ENCODE assay signal across 8 cellular contexts in genomic region chr10:112137381-112137987, GRCh38. TPM values are rescaled to one million over a fixed set of nuclear protein-coding genes. Genes with fewer than 3 reads are reported as not detected.
DNase-seq lines count a peak whose midpoint lies in the region; ATAC-seq and TF ChIP-seq lines count a peak whose summit lies in the region.

No MANE protein-coding gene starts in this region.

- TF ChIP-seq CTCF in glutamatergic neuron (IDR thresholded peaks at IDR 0.05; ENCODE audit: partially characterized antibody, unreplicated experiment) = peak; percentile 95

- peaks cover 4% of the 10 kb centered on the region for H3K27me3 Mint-ChIP-seq in activated naive CD4-positive, alpha-beta T cell treated with anti-CD3 and anti-CD28 coated beads for 36 hours (ENCODE audit: low read depth)
- H3K27me3 Mint-ChIP-seq in glutamatergic neuron (ENCODE audit: unreplicated experiment) = peaks cover 7% of the 10 kb centered on the region

- H3K27ac Mint-ChIP-seq in activated naive CD4-positive, alpha-beta T cell treated with anti-CD3 and anti-CD28 coated beads for 36 hours = no peak overlapping the region
- no peak overlapping the region for H3K27ac Mint-ChIP-seq in glutamatergic neuron (ENCODE audit: unreplicated experiment)

- peak; percentile 68 for DNase-seq in CD1c-positive myeloid dendritic cell (ENCODE audit: extremely low spot score)
- peak; percentile 74 for DNase-seq in HuH-7 (ENCODE audit: low spot score)
- DNase-seq in SHP77 treated with DMSO at 0.1 percent for 48 hours (lab: John Stamatoyannopoulos, UW) = peak; percentile 52
- peak; percentile 82 for DNase-seq in activated naive CD4-positive, alpha-beta T cell treated with anti-CD3 and anti-CD28 coated beads for 36 hours
- peak; percentile 93 for DNase-seq in glutamatergic neuron
- DNase-seq in posterior cingulate gyrus = peak; percentile 59 to 97 (median 84)
- DNase-seq in ureter (ENCODE audit: low spot score) = peak; percentile 77

- no peaks in the 10 kb centered on the region for H3K36me3 Mint-ChIP-seq in activated naive CD4-positive, alpha-beta T cell treated with anti-CD3 and anti-CD28 coated beads for 36 hours (ENCODE audit: low read depth)
- peaks cover 14% of the 10 kb centered on the region for H3K36me3 Mint-ChIP-seq in glutamatergic neuron (ENCODE audit: unreplicated experiment)

- ATAC-seq in GM19372 (IDR thresholded peaks at IDR 0.05; ENCODE audit: low read depth, unreplicated experiment) = peak; percentile 54

- no peak overlapping the region for H3K4me3 Mint-ChIP-seq in activated naive CD4-positive, alpha-beta T cell treated with anti-CD3 and anti-CD28 coated beads for 36 hours
- H3K4me3 Mint-ChIP-seq in glutamatergic neuron (ENCODE audit: unreplicated experiment) = no peak overlapping the region

- intact Hi-C loops in activated naive CD4-positive, alpha-beta T cell treated with anti-CD3 and anti-CD28 coated beads for 36 hours (cut with micrococcal nuclease) = loop anchor here (1.0 to 5.0 kb wide), 7 partner anchors 21 to 1527 kb away; partner anchors contain the start of gene ADRA2A
- intact Hi-C loops in posterior cingulate gyrus (cut with DNase I) = loop anchor here (1.0 to 10.0 kb wide), 3 partner anchors 177 to 1393 kb away; no protein-coding TSS in a partner anchor

- CTCF ChIA-PET in activated naive CD4-positive, alpha-beta T cell treated with anti-CD3 and anti-CD28 coated beads for 36 hours (lab: Charles Lee) = interaction anchor here (0.6 to 4.6 kb wide), 45 partner anchors 10 to 1830 kb away, joined by 3 to 42 read pairs (median 4); partner anchors contain the start of gene GPAM

- no peaks in the 10 kb centered on the region for H3K4me1 Mint-ChIP-seq in activated naive CD4-positive, alpha-beta T cell treated with anti-CD3 and anti-CD28 coated beads for 36 hours (ENCODE audit: low read depth)
- H3K4me1 Mint-ChIP-seq in glutamatergic neuron (ENCODE audit: low read depth, unreplicated experiment) = no peaks in the 10 kb centered on the region

- H3K9me3 Mint-ChIP-seq in activated naive CD4-positive, alpha-beta T cell treated with anti-CD3 and anti-CD28 coated beads for 36 hours = no peaks in the 10 kb centered on the region
- no peaks in the 10 kb centered on the region for H3K9me3 Mint-ChIP-seq in glutamatergic neuron (ENCODE audit: unreplicated experiment)

RNA-seq across cellular contexts. Expression of gene GPAM, which starts 46.1 kb away (rescaled TPM):
- total RNA-seq in activated naive CD4-positive, alpha-beta T cell treated with anti-CD3 and anti-CD28 coated beads for 36 hours = 1 to 10 TPM; 7.3 to 8.1 TPM
- total RNA-seq in glutamatergic neuron (ENCODE audit: unreplicated experiment) = 13.8 TPM
- total RNA-seq in ureter = 12.7 TPM

Comparison
In these comparisons a context has a peak if more than half of its experiments do, and no peak if none do; other contexts are left out.
1. Peak in every context shown above with its lines: DNase-seq and ATAC-seq.